In genomic region chr10:104231784-104232612, GRCh38 we compare ENCODE assay signal across 8 cellular contexts. TPM values are rescaled to one million over a fixed set of nuclear protein-coding genes. Genes with fewer than 3 reads are reported as not detected.
DNase-seq lines count a peak whose midpoint lies in the region; ATAC-seq, FAIRE-seq and TF ChIP-seq lines count a peak whose summit lies in the region.

A gene with protein sequence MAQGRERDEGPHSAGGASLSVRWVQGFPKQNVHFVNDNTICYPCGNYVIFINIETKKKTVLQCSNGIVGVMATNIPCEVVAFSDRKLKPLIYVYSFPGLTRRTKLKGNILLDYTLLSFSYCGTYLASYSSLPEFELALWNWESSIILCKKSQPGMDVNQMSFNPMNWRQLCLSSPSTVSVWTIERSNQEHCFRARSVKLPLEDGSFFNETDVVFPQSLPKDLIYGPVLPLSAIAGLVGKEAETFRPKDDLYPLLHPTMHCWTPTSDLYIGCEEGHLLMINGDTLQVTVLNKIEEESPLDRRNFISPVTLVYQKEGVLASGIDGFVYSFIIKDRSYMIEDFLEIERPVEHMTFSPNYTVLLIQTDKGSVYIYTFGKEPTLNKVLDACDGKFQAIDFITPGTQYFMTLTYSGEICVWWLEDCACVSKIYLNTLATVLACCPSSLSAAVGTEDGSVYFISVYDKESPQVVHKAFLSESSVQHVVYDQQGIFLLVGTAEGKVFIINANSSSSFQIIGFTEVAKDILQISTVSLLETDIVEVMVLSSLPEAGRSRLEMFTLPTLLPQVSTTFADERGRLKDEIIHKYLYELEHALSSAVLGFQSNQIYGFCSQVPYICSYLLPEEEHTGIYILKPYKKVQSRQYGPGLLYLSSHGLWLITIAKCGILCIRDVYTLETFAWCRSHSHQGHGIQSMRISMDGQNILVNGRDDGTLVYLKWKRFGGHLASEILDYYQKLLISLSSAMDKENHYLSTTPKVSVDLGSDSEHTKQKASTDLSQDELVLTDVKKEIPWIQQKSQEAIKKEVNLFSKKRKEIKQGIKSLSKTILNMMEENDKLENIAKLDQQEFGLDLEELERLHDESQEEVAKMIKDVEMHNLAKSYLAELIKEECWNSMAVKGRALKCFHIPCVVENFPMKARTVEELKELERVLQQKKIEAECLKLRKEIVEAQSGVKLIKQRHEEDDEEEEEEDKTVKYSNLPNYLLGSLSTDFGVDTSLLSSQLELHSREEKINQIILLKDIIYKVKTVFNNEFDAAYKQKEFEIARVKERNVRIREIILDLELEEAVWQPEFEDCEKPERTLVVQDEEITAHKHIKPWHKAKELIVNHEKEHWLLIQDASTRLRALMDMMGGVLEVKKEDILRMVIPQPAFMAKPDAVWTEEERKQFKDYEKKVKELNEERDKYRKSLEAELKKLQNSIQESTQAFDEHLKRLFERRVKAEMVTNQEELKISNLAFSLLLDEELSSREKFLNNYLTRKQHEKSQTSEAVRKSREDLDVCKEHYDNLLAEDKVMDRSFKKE (N-terminal part only) (minus strand): TSS chr10:104232364. CDS start chr10:104232246, 118 bp downstream.

- H3K9ac ChIP-seq in kidney (ENCODE audit: low read length in 2 of 2): peak within 1 kb of the TSS; percentile 80 to 93

- DNase-seq in AG08396 (ENCODE audit: low spot score) (peak; percentile 100), NCI-H446 treated with DMSO at 0.1 percent for 48 hours (lab: John Stamatoyannopoulos, UW) (peak; percentile 58), kidney (peak; percentile 99)
- DNase-seq in activated CD4-positive, alpha-beta T cell treated with anti-CD3 and anti-CD28 coated beads for 4 hours: peak; percentile 95 to 99
- peak; percentile 98 to 99 (median 99) for DNase-seq in stimulated activated CD4-positive, alpha-beta T cell treated with anti-CD3 and anti-CD28 coated beads, Interleukin-12 subunit alpha, Interleukin-12 subunit beta, amount 100 ng/mL, for 48 hours (ENCODE audit: low read depth in 2 of 3, low spot score in 1 of 3)

- H3K9me3 ChIP-seq in kidney (ENCODE audit: control insufficient read depth in 1 of 2, low read length in 2 of 2): peaks cover 0 to 4% of the 10 kb centered on the region in 2 donors

- peaks cover 0 to 4% of the 10 kb centered on the region in 2 donors for H3K4me1 ChIP-seq in kidney (ENCODE audit: control insufficient read depth in 1 of 2, insufficient read depth in 1 of 2, low read depth in 1 of 2, low read length in 2 of 2)

- ATAC-seq in GM19035 (IDR thresholded peaks at IDR 0.05; ENCODE audit: unreplicated experiment): peak; percentile 100
- peak; percentile 100 for ATAC-seq in HG03354 (IDR thresholded peaks at IDR 0.05; ENCODE audit: poor library complexity, severe bottlenecking, unreplicated experiment)

- FAIRE-seq in kidney (lab: Jason Lieb, UNC): peak; percentile 99

- H3K27ac ChIP-seq in cingulate gyrus (ENCODE audit: low read depth, low read length) (peak within 1 kb of the TSS; percentile 25), kidney (ENCODE audit: low read depth in 2 of 2, low read length in 2 of 2) (peak within 1 kb of the TSS in 1 of 2 donors; percentile 73)

- TF ChIP-seq CTCF in kidney (IDR thresholded peaks at IDR 0.05; ENCODE audit: borderline replicate concordance, extremely low read depth, insufficient read depth): no peak

- no peaks in the 10 kb centered on the region for H3K36me3 ChIP-seq in kidney (ENCODE audit: control insufficient read depth in 1 of 2, insufficient read depth in 2 of 2, low read length in 2 of 2)

- intact Hi-C loops in kidney (cut with DNase I): no loop called here

- H3K4me3 ChIP-seq in kidney (ENCODE audit: low read length in 2 of 2): peak within 1 kb of the TSS; percentile 89 to 91

RNA-seq across cellular contexts. Expression of the gene that starts here (rescaled TPM):
- 7.2 TPM for total RNA-seq in kidney
- 3.1 TPM for polyA plus RNA-seq in kidney (ENCODE audit: insufficient read depth, low read depth, low replicate concordance)
